In the genomic region with DNA sequence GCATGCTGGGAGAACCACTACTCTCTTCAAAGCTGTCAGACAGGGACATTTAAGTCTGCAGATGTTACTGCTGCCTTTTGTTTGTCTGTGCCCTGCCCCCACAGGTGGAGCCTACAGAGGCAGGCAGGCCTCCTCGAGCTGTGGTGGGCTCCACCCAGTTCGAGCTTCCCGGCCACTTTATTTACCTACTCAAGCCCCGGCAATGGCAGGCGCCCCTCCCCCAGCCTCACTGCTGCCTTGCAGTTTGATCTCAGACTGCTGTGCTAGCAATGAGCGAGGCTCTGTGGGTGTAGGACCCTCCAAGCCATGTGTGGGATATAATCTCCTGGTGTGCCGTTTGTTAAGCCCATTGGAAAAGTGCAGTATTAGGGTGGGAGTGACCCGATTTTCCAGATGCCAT, we compare ENCODE assay signal across 1 cellular context. TPM values are rescaled to one million over a fixed set of nuclear protein-coding genes. Genes with fewer than 3 reads are reported as not detected.
"Had no signal": no experiment of that assay in that cellular context is flagged by ENCODE, and none has a peak within 500 bp of the region (broad histone marks: within the 10 kb centered on the region; RNA-seq: fewer than 3 reads in every experiment).

No MANE protein-coding gene starts in this region.

RNA-seq across cellular contexts. Expression of a gene that starts 56.3 kb away (rescaled TPM):
- total RNA-seq: HT-29 had no signal
